In genomic region chr15:76057332-76058000, GRCh38 we compare ENCODE assay signal across 8 cellular contexts. TPM values are rescaled to one million over a fixed set of nuclear protein-coding genes. Genes with fewer than 3 reads are reported as not detected.
DNase-seq lines count a peak whose midpoint lies in the region; ATAC-seq, FAIRE-seq and TF ChIP-seq lines count a peak whose summit lies in the region.

No MANE protein-coding gene starts in this region.

- peak; percentile 88 for FAIRE-seq in GM12878 (lab: Jason Lieb, UNC)

- H3K27me3 ChIP-seq in GM12878 (replicated peaks in 1 of 2; ENCODE audit: control insufficient read depth in 2 of 2, insufficient read depth in 2 of 2, low read length in 1 of 2) (no peaks in the 10 kb centered on the region), aorta (ENCODE audit: control insufficient read depth in 1 of 2, insufficient read depth in 2 of 2, low read length in 1 of 2) (no peaks in the 10 kb centered on the region)

- TF ChIP-seq RAD21 in GM12878 (IDR thresholded peaks at IDR 0.05; ENCODE audit: insufficient read depth, low read depth, low read length): peak; percentile 58

- H3K36me3 ChIP-seq in GM12878 (ENCODE audit: control insufficient read depth in 2 of 2, insufficient read depth in 2 of 2, low read length in 1 of 2) (no peaks in the 10 kb centered on the region), aorta (ENCODE audit: control insufficient read depth in 1 of 2, insufficient read depth in 2 of 2, low read length in 1 of 2) (no peaks in the 10 kb centered on the region)

- peak overlapping the region; percentile 63; the same call in 1 of the 2 replicates for H3K27ac ChIP-seq in GM12878 (ENCODE audit: control insufficient read depth, insufficient read depth)
- no peak overlapping the region for H3K27ac ChIP-seq in aorta (ENCODE audit: low read depth in 1 of 2, low read length in 2 of 2)

- H3K4me3 ChIP-seq in GM12878: peak overlapping the region; percentile 22; the same call in 1 of the 2 replicates
- H3K4me3 ChIP-seq in aorta (ENCODE audit: low read length in 2 of 2): peak overlapping the region in 1 of 2 donors; percentile 55

- no peak for TF ChIP-seq EP300 in GM12878 (IDR thresholded peaks at IDR 0.05; ENCODE audit: borderline replicate concordance in 1 of 2, control insufficient read depth in 1 of 2, low read depth in 2 of 2, low read length in 2 of 2)

- intact Hi-C loops in CD14-positive monocyte (cut with micrococcal nuclease): loop anchor here (2.0 to 5.0 kb wide), 2 partner anchors 80 to 81 kb away; no protein-coding TSS in a partner anchor
- intact Hi-C loops in GM12878 (cut with micrococcal nuclease; ENCODE audit: unreplicated experiment): loop anchor here (1.0 kb wide), 1 partner anchor 82 kb away; no protein-coding TSS in a partner anchor
- intact Hi-C loops in aorta (cut with DNase I): no loop called here

- SMC1A ChIA-PET in GM12878 (lab: Charles Lee; ENCODE audit: uncharacterized antibody, unreplicated experiment): interaction anchor here (0.7 to 9.0 kb wide), 21 partner anchors 8 to 248 kb away, joined by 3 to 217 read pairs (median 4); no protein-coding TSS in a partner anchor

- H3K4me3 Mint-ChIP-seq in CD14-positive monocyte: peak overlapping the region; percentile 70 to 83

- TF ChIP-seq CTCF in CD14-positive monocyte (IDR thresholded peaks at IDR 0.05): peak; percentile 88
- peak; percentile 60 to 70 (median 68) for TF ChIP-seq CTCF in GM12878 (IDR thresholded peaks at IDR 0.05 in 2 of 3, conservative IDR thresholded peaks at IDR 0.05 in 1 of 3; ENCODE audit: control insufficient read depth in 2 of 3, extremely low read depth in 1 of 3, insufficient read depth in 1 of 3, low read depth in 3 of 3, low read length in 3 of 3)

- in situ Hi-C loops in GM12878 (cut with MboI): no loop called here

- H3K27ac Mint-ChIP-seq in CD14-positive monocyte: peak overlapping the region in 4 of 7 donors; percentile 55 to 80 (median 76)

- CTCF ChIA-PET in GM12878 (lab: Yijun Ruan, JAX): interaction anchor here (0.6 to 10.6 kb wide), 30 partner anchors 8 to 809 kb away, joined by 3 to 347 read pairs (median 4); no protein-coding TSS in a partner anchor

- BruUV-seq in GM12878 (replicated peaks; lab: Mats Ljungman, UMichigan): no TSS peak

- H3K4me2 ChIP-seq in GM12878 (ENCODE audit: control insufficient read depth, insufficient read depth): peak overlapping the region; percentile 97

- peaks cover 22 to 38% (median 38%) of the 10 kb centered on the region in 3 donors for H3K27me3 Mint-ChIP-seq in CD14-positive monocyte (ENCODE audit: low read depth in 3 of 3)

- DNase-seq in CD14-positive monocyte (ENCODE audit: low spot score): no peak
- DNase-seq in RKO (ENCODE audit: low spot score): peak; percentile 49
- no peak for DNase-seq in GM12878 (ENCODE audit: low read depth, low spot score)
- no peak for DNase-seq in left lobe of liver (ENCODE audit: low spot score)
- DNase-seq in stimulated activated naive CD8-positive, alpha-beta T cell treated with anti-CD3 and anti-CD28 coated beads, Interleukin-15, Interleukin-2, amounts not matched to agents 100 U/mL and 50 U/mL, for 24 hours: peak; percentile 53
- no peak for DNase-seq in aorta

- H3K4me1 Mint-ChIP-seq in CD14-positive monocyte: peaks cover 31% of the 10 kb centered on the region

- RAD21 ChIA-PET in GM12878 (lab: Charles Lee; ENCODE audit: unreplicated experiment): interaction anchor here (0.5 to 10.8 kb wide), 12 partner anchors 14 to 247 kb away, joined by 3 to 214 read pairs (median 3); partner anchors contain the start of genes NRG4 and UBE2Q2

- no peaks in the 10 kb centered on the region for H3K79me2 ChIP-seq in GM12878 (ENCODE audit: control insufficient read depth, insufficient read depth, low read length)

- no peak for TF ChIP-seq POLR2A in GM12878 (IDR thresholded peaks at IDR 0.05; ENCODE audit: low read depth, low read length)

- no peak overlapping the region for H3K9ac ChIP-seq in GM12878 (ENCODE audit: control insufficient read depth, insufficient read depth, low read length)

- H3K4me1 ChIP-seq in GM12878 (ENCODE audit: control insufficient read depth, insufficient read depth, low read length): peaks cover 28% of the 10 kb centered on the region
- H3K4me1 ChIP-seq in aorta (ENCODE audit: control insufficient read depth in 1 of 2, insufficient read depth in 2 of 2, low read length in 2 of 2): no peaks in the 10 kb centered on the region

- ATAC-seq in GM18502 (IDR thresholded peaks at IDR 0.05; ENCODE audit: poor library complexity, unreplicated experiment): peak; percentile 18
- peak; percentile 13 for ATAC-seq in HG03196 (IDR thresholded peaks at IDR 0.05; ENCODE audit: unreplicated experiment)
- peak; percentile 53 for ATAC-seq in GM12878
- ATAC-seq in left lobe of liver: peak; percentile 69
- ATAC-seq in stimulated activated naive CD8-positive, alpha-beta T cell treated with anti-CD3 and anti-CD28 coated beads, Interleukin-15, Interleukin-2, amounts not matched to agents 100 U/mL and 50 U/mL, for 24 hours: no peak
- no peak for ATAC-seq in aorta (ENCODE audit: low FRiP score)

- H3K9me3 ChIP-seq in GM12878 (replicated peaks; ENCODE audit: control insufficient read depth, insufficient read depth, low read length) (no peaks in the 10 kb centered on the region), aorta (ENCODE audit: control insufficient read depth, low read length) (no peaks in the 10 kb centered on the region)

- peaks cover 0 to 2% of the 10 kb centered on the region in 2 donors for H3K36me3 Mint-ChIP-seq in CD14-positive monocyte

- peak overlapping the region; percentile 64 for H2AFZ ChIP-seq in GM12878 (ENCODE audit: control insufficient read depth, low read depth, low read length)

- no peaks in the 10 kb centered on the region for H4K20me1 ChIP-seq in GM12878 (ENCODE audit: control insufficient read depth, insufficient read depth)

- H3K9me3 Mint-ChIP-seq in CD14-positive monocyte: peaks cover 0 to 6% (median 0%) of the 10 kb centered on the region in 7 donors

- POLR2A ChIA-PET in GM12878 (lab: Charles Lee): interaction anchor here (0.8 to 4.2 kb wide), 3 partner anchors 50 to 358 kb away, joined by 3 to 23 read pairs (median 4); no protein-coding TSS in a partner anchor

- 2% methylated on average over 7 of the region's 7 CpGs for WGBS in GM12878 (ENCODE audit: insufficient coverage, insufficient replicate concordance, low lambda C conversion rate, missing lambda C conversion rate)
- WGBS in aorta, 2 donors: 1 to 2% methylated on average over 7 of the region's 7 CpGs

TF ChIP-seq in GM12878, 131 proteins besides CTCF, POLR2A, EP300 and RAD21 (continues in another document):
- TF ChIP-seq KLF5 (IDR thresholded peaks at IDR 0.05; ENCODE audit: partially characterized antibody) (no peak), YY1 (IDR thresholded peaks at IDR 0.05; ENCODE audit: low read depth, low read length) (peak; percentile 31; the same call in 1 of the 2 replicates)

RNA-seq across cellular contexts. Expression of gene TMEM266, which starts 2.3 kb away (rescaled TPM):
- polyA plus RNA-seq in CD14-positive monocyte (not detected), GM12878 (2011; rRNA removed) (0.53 and 0.62 TPM in 2 replicates), GM12878 (2014; fragmentation: Illumina TruSeq; extraction: Trizol) (0.22 TPM in 1 of 2 replicates, not detected in the other), GM12878 (2014; fragmentation: Nextera tagmentation; extraction: Ambion mirVana) (under 1 TPM; 0.11 to 0.21 TPM), GM12878 (2014; rRNA removed) (0.70 TPM in 2 replicates), GM12878 (2016; fragmentation: Nextera tagmentation; extraction: Ambion mirVana) (under 1 TPM; 0.15 to 0.43 TPM), aorta (not detected)
- total RNA-seq in GM12878 (2013; cell fraction: nucleolus; rRNA removed): 2.8 TPM in 2 replicates
- total RNA-seq in GM12878 (2014; rRNA removed) (0.45 and 0.87 TPM in 2 replicates), GM12878 (2014; rRNA removed; fragmentation: Illumina TruSeq; extraction: Trizol) (0.36 and 0.41 TPM in 2 replicates), GM12878 (2021) (0.44 and 0.66 TPM in 2 replicates), left lobe of liver (not detected), aorta (under 1 TPM in 1 of 2 donors, not detected in 1; 0.26 TPM)
- polyA plus RNA-seq in GM12878 (2011; ENCODE audit: low read depth): 0.10 TPM
- polyA plus RNA-seq in GM12878 (2011; cell fraction: cytosol; rRNA removed): 0.76 and 0.92 TPM in 2 replicates
- polyA plus RNA-seq in GM12878 (2011; cell fraction: nucleus; rRNA removed): 1.0 and 1.4 TPM in 2 replicates
- 0.62 and 0.83 TPM in 2 replicates for polyA plus RNA-seq in GM12878 (2012)
- 0.51 and 1.2 TPM in 2 replicates for polyA minus RNA-seq in GM12878 (2011; rRNA and poly(A)+ RNA removed)
- polyA minus RNA-seq in GM12878 (2011; cell fraction: cytosol; rRNA and poly(A)+ RNA removed): not detected in 2 replicates
- 0.48 and 0.86 TPM in 2 replicates for polyA minus RNA-seq in GM12878 (2011; cell fraction: nucleus; rRNA and poly(A)+ RNA removed)

RNA-seq across cellular contexts. Expression of gene NRG4, which starts 45.2 kb away (rescaled TPM):
- polyA plus RNA-seq in CD14-positive monocyte (under 1 TPM; 0.20 to 0.44 TPM), GM12878 (2011; rRNA removed) (5.4 and 8.5 TPM in 2 replicates), GM12878 (2014; fragmentation: Illumina TruSeq; extraction: Trizol) (6.0 and 9.4 TPM in 2 replicates), GM12878 (2014; fragmentation: Nextera tagmentation; extraction: Ambion mirVana) (1 to 10 TPM; 7.7 to 8.3 TPM), GM12878 (2014; rRNA removed) (5.2 and 6.5 TPM in 2 replicates), GM12878 (2016; fragmentation: Nextera tagmentation; extraction: Ambion mirVana) (1 to 10 TPM in 1 of 2 experiments, under 1 TPM in 1; 0.76 to 1.7 TPM), aorta (not detected)
- total RNA-seq in GM12878 (2013; cell fraction: nucleolus; rRNA removed): 7.2 and 10.5 TPM in 2 replicates
- total RNA-seq in GM12878 (2014; rRNA removed) (3.6 and 4.6 TPM in 2 replicates), GM12878 (2014; rRNA removed; fragmentation: Illumina TruSeq; extraction: Trizol) (6.4 and 7.1 TPM in 2 replicates), GM12878 (2021) (2.9 and 5.7 TPM in 2 replicates), left lobe of liver (3.2 TPM), aorta (not detected)
- polyA plus RNA-seq in GM12878 (2011; ENCODE audit: low read depth): 0.71 TPM
- 3.3 TPM in 2 replicates for polyA plus RNA-seq in GM12878 (2011; cell fraction: cytosol; rRNA removed)
- polyA plus RNA-seq in GM12878 (2011; cell fraction: nucleus; rRNA removed): 3.7 and 3.8 TPM in 2 replicates
- polyA plus RNA-seq in GM12878 (2012): 1.3 and 1.4 TPM in 2 replicates
- polyA minus RNA-seq in GM12878 (2011; rRNA and poly(A)+ RNA removed): 3.0 and 4.9 TPM in 2 replicates
- 0.67 and 1.2 TPM in 2 replicates for polyA minus RNA-seq in GM12878 (2011; cell fraction: cytosol; rRNA and poly(A)+ RNA removed)
- polyA minus RNA-seq in GM12878 (2011; cell fraction: nucleus; rRNA and poly(A)+ RNA removed): 2.7 and 2.9 TPM in 2 replicates

Comparison
In these comparisons a context has a peak if more than half of its experiments do, and no peak if none do; other contexts are left out.
1. DNase-seq: peak in RKO (single experiment) and stimulated activated naive CD8-positive, alpha-beta T cell treated with anti-CD3 and anti-CD28 coated beads, Interleukin-15, Interleukin-2, amounts not matched to agents 100 U/mL and 50 U/mL, for 24 hours (single experiment); none in CD14-positive monocyte (single experiment), GM12878 (single experiment), left lobe of liver (single experiment) and aorta (0 of 2).
2. ATAC-seq: peak in GM18502 (single experiment), HG03196 (single experiment), GM12878 (single experiment) and left lobe of liver (single experiment); none in stimulated activated naive CD8-positive, alpha-beta T cell treated with anti-CD3 and anti-CD28 coated beads, Interleukin-15, Interleukin-2, amounts not matched to agents 100 U/mL and 50 U/mL, for 24 hours (single experiment) and aorta (single experiment).
3. intact Hi-C loops: an anchor here in CD14-positive monocyte (2.0 to 5.0 kb wide) and GM12878 (1.0 kb wide); none called in aorta.